In the genomic region with DNA sequence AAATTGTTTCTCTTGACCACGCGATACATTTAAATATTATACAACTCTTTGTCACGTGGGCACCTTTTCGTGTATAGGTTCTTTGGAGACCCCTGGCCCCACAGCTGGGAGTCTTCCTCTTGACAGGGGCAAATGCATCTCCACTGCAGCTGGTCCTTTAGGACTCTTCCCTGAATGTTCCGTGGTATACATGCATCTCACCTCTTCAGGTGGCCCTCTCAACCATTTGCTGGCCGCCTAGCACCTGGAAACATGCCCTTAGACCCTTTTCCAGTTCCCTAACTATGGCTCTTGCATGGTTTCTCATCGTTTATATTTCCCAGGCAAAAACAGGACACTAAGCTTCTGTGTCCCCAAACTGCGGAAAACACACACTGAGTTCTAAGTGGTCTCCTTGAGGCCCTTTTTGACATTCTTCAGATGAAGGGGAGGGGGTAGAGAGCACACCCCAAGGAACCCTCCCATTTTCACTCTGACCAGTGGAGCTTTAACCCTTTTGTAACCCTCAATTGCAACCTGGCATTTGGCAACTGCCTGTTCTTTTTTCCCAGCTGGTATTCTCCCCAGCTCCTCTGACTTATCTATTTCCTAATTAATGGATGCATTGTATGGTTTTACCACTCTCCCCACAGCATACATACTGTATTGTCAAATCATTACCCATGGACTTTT, we compare ENCODE assay signal across 9 cellular contexts. TPM values are rescaled to one million over a fixed set of nuclear protein-coding genes. Genes with fewer than 3 reads are reported as not detected.
DNase-seq lines count a peak whose midpoint lies in the region; ATAC-seq, FAIRE-seq and TF ChIP-seq lines count a peak whose summit lies in the region.
"Had no signal": no experiment of that assay in that cellular context is flagged by ENCODE, and none has a peak within 500 bp of the region (broad histone marks: within the 10 kb centered on the region; RNA-seq: fewer than 3 reads in every experiment).

No MANE protein-coding gene starts in this region.

- H3K4me3 Mint-ChIP-seq in CD4-positive, alpha-beta memory T cell = no peak overlapping the region
- no peak overlapping the region for H3K4me3 Mint-ChIP-seq in activated T-helper 17 cell treated with anti-CD3 and anti-CD28 coated beads, Interleukin-2, amount 50 U/mL, for 72 hours
- H3K4me3 Mint-ChIP-seq in naive B cell = no peak overlapping the region
- H3K4me3 Mint-ChIP-seq: nephron had no signal

- POLR2A ChIA-PET in CD4-positive, alpha-beta memory T cell (lab: Charles Lee; ENCODE audit: partially characterized antibody) = interaction anchor here (0.5 to 13.7 kb wide), 10 partner anchors 9 to 1355 kb away, joined by 3 to 369 read pairs (median 12); a partner anchor contains a TSS

- no peaks in the 10 kb centered on the region for H3K27me3 ChIP-seq in CD4-positive, alpha-beta memory T cell (ENCODE audit: insufficient read depth, low read length)

- no peak for DNase-seq in CD4-positive, alpha-beta memory T cell
- no peak for DNase-seq in GM12891 (ENCODE audit: insufficient read length, low spot score)
- no peak for DNase-seq in naive B cell
- DNase-seq in HCEC 1CT = no peak
- no peak for DNase-seq in GDM1 (lab: John Stamatoyannopoulos, UW)
- DNase-seq: head of caudate nucleus had no signal

- intact Hi-C loops in CD4-positive, alpha-beta memory T cell (cut with micrococcal nuclease) = no loop called here

- CTCF ChIA-PET in CD4-positive, alpha-beta memory T cell (lab: Charles Lee; ENCODE audit: partially characterized antibody) = interaction anchor here (0.9 to 4.2 kb wide), 5 partner anchors 8 to 90 kb away, joined by 3 to 22 read pairs (median 10); no protein-coding TSS in a partner anchor

- H3K9me3 Mint-ChIP-seq in CD4-positive, alpha-beta memory T cell = peaks cover 0 to 5% (median 0%) of the 10 kb centered on the region in 8 donors
- H3K9me3 Mint-ChIP-seq in activated T-helper 17 cell treated with anti-CD3 and anti-CD28 coated beads, Interleukin-2, amount 50 U/mL, for 72 hours = no peaks in the 10 kb centered on the region
- no peaks in the 10 kb centered on the region for H3K9me3 Mint-ChIP-seq in naive B cell

- H3K9me3 ChIP-seq in CD4-positive, alpha-beta memory T cell (ENCODE audit: control insufficient read depth in 1 of 2, low read length in 2 of 2) = no peaks in the 10 kb centered on the region

- no peaks in the 10 kb centered on the region for H3K27me3 Mint-ChIP-seq in CD4-positive, alpha-beta memory T cell
- H3K27me3 Mint-ChIP-seq in activated T-helper 17 cell treated with anti-CD3 and anti-CD28 coated beads, Interleukin-2, amount 50 U/mL, for 72 hours = no peaks in the 10 kb centered on the region
- H3K27me3 Mint-ChIP-seq in naive B cell = no peaks in the 10 kb centered on the region

- FAIRE-seq in GM12891 (lab: Jason Lieb, UNC) = no peak

- peaks cover 24 to 60% (median 36%) of the 10 kb centered on the region in 4 donors for H3K4me1 Mint-ChIP-seq in CD4-positive, alpha-beta memory T cell
- H3K4me1 Mint-ChIP-seq in activated T-helper 17 cell treated with anti-CD3 and anti-CD28 coated beads, Interleukin-2, amount 50 U/mL, for 72 hours = peaks cover 20% of the 10 kb centered on the region
- peaks cover 29 to 45% (median 42%) of the 10 kb centered on the region in 3 donors for H3K4me1 Mint-ChIP-seq in naive B cell
- H3K4me1 Mint-ChIP-seq: nephron had no signal

- H3K4me1 ChIP-seq in CD4-positive, alpha-beta memory T cell (ENCODE audit: insufficient read depth, low read length) = peaks cover 25% of the 10 kb centered on the region

- peak; percentile 76; the same call in 1 of the 2 replicates for TF ChIP-seq POLR2A in GM12891 (IDR thresholded peaks at IDR 0.05; ENCODE audit: low read depth, low read length)

- peaks cover 11 to 16% of the 10 kb centered on the region in 2 donors for H3K36me3 Mint-ChIP-seq in CD4-positive, alpha-beta memory T cell
- peaks cover 72% of the 10 kb centered on the region for H3K36me3 Mint-ChIP-seq in activated T-helper 17 cell treated with anti-CD3 and anti-CD28 coated beads, Interleukin-2, amount 50 U/mL, for 72 hours (ENCODE audit: low read depth)
- H3K36me3 Mint-ChIP-seq in naive B cell = peaks cover 0 to 6% of the 10 kb centered on the region in 2 donors

- ATAC-seq in activated T-helper 17 cell treated with anti-CD3 and anti-CD28 coated beads, Interleukin-2, amount 50 U/mL, for 72 hours (replicated peaks) = no peak
- no peak for ATAC-seq in naive B cell (ENCODE audit: low read depth in 2 of 2)
- ATAC-seq in HG03039 (IDR thresholded peaks at IDR 0.05; ENCODE audit: unreplicated experiment) = no peak

- H3K27ac Mint-ChIP-seq in CD4-positive, alpha-beta memory T cell = peak overlapping the region in 6 of 7 donors; percentile 51 to 84 (median 64)
- H3K27ac Mint-ChIP-seq in activated T-helper 17 cell treated with anti-CD3 and anti-CD28 coated beads, Interleukin-2, amount 50 U/mL, for 72 hours = peak overlapping the region; percentile 65
- peak overlapping the region in 4 of 6 donors; percentile 63 to 90 (median 82) for H3K27ac Mint-ChIP-seq in naive B cell

- H3K36me3 ChIP-seq in CD4-positive, alpha-beta memory T cell (ENCODE audit: insufficient read depth, low read length) = no peaks in the 10 kb centered on the region

- no peak overlapping the region for H3K4me3 ChIP-seq in CD4-positive, alpha-beta memory T cell (ENCODE audit: low read length in 2 of 2)

- no peak overlapping the region for H3K27ac ChIP-seq in CD4-positive, alpha-beta memory T cell (ENCODE audit: low read depth, low read length)

TF ChIP-seq in GM12891, 5 proteins besides CTCF, POLR2A, EP300 and RAD21:
- TF ChIP-seq PAX5 (IDR thresholded peaks at IDR 0.05; ENCODE audit: insufficient read depth, low read length, severe bottlenecking) (no peak), POLR2AphosphoS5 (IDR thresholded peaks at IDR 0.05; ENCODE audit: low read depth, low read length) (peak; percentile 72)

RNA-seq across cellular contexts. Expression of a gene that starts 20.6 kb away (rescaled TPM):
- 100 to 1,000 TPM; 450 to 466 TPM for total RNA-seq in CD4-positive, alpha-beta memory T cell
- polyA plus RNA-seq in CD4-positive, alpha-beta memory T cell = 100 to 1,000 TPM; 475 to 700 TPM
- 848 TPM for polyA plus RNA-seq in GM12891 (2012; ENCODE audit: low read depth, missing spikeins)
- total RNA-seq in activated T-helper 17 cell treated with anti-CD3 and anti-CD28 coated beads, Interleukin-2, amount 50 U/mL, for 72 hours = 100 to 1,000 TPM; 491 to 882 TPM
- polyA plus RNA-seq in naive B cell (ENCODE audit: low read depth in 6 of 6) = 100 to 1,000 TPM; 585 to 820 (median 621) TPM

RNA-seq across cellular contexts. Expression of a gene that starts 21.6 kb away (rescaled TPM):
- total RNA-seq in CD4-positive, alpha-beta memory T cell = 100 to 1,000 TPM; 160 to 173 TPM
- polyA plus RNA-seq in CD4-positive, alpha-beta memory T cell = 100 to 1,000 TPM; 105 to 180 TPM
- polyA plus RNA-seq in GM12891 (2012; ENCODE audit: low read depth, missing spikeins) = 172 TPM
- total RNA-seq in activated T-helper 17 cell treated with anti-CD3 and anti-CD28 coated beads, Interleukin-2, amount 50 U/mL, for 72 hours = 100 to 1,000 TPM; 179 to 242 TPM
- 100 to 1,000 TPM in 2 of 6 donors, 10 to 100 TPM in 4; 83.0 to 153 (median 94.2) TPM for polyA plus RNA-seq in naive B cell (ENCODE audit: low read depth in 6 of 6)

RNA-seq across cellular contexts. Expression of a gene that starts 28.0 kb away (rescaled TPM):
- 1 to 10 TPM; 7.5 to 7.9 TPM for total RNA-seq in CD4-positive, alpha-beta memory T cell
- polyA plus RNA-seq in CD4-positive, alpha-beta memory T cell = 1 to 10 TPM; 7.9 to 9.6 TPM
- 7.2 TPM for polyA plus RNA-seq in GM12891 (2012; ENCODE audit: low read depth, missing spikeins)
- 10 to 100 TPM; 24.1 to 27.6 TPM for total RNA-seq in activated T-helper 17 cell treated with anti-CD3 and anti-CD28 coated beads, Interleukin-2, amount 50 U/mL, for 72 hours
- 1 to 10 TPM in 5 of 6 donors, under 1 TPM in 1; 0.93 to 4.1 (median 2.4) TPM for polyA plus RNA-seq in naive B cell (ENCODE audit: low read depth in 6 of 6)
